Comparison of ENCODE assay signal across 14 cellular contexts in the genomic region with DNA sequence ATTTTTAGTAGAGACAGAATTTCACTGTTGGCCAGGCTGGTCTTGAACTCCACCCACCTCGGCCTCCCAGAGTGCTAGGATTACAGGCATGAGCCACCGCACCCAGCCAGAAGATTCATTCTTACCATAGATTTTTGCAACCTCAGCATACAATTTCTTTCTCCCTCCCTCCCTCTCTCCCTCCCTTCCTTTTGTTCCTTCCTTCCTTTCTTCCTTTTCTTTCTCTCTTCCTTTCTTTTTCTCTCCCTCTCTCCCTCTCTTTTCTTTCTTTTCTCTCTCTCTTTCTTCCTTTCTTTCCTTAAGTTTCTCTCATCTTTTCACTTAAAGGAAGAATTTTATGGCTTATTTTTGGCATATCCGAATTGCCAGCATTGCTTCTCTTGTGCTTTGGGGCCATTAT. TPM values are rescaled to one million over a fixed set of nuclear protein-coding genes. Genes with fewer than 3 reads are reported as not detected.
A peak's percentile ranks its signal among the peaks of the same experiment; 100 is the strongest.
DNase-seq lines count a peak whose midpoint lies in the region; ATAC-seq and TF ChIP-seq lines count a peak whose summit lies in the region.
"Had no signal": no experiment of that assay in that cellular context is flagged by ENCODE, and none has a peak within 500 bp of the region (broad histone marks: within the 10 kb centered on the region; RNA-seq: fewer than 3 reads in every experiment).

No MANE protein-coding gene starts in this region.

- H3K4me3 ChIP-seq in GM23338 = no peak overlapping the region
- H3K4me3 ChIP-seq in brain microvascular endothelial cell (ENCODE audit: low read depth, low read length) = no peak overlapping the region

- no peak overlapping the region for H2AFZ ChIP-seq in GM23338

- peak overlapping the region; percentile 91 for H3K27ac Mint-ChIP-seq in activated naive CD4-positive, alpha-beta T cell treated with anti-CD3 and anti-CD28 coated beads, Interleukin-2, amount 50 U/mL, for 24 hours
- no peak overlapping the region for H3K27ac Mint-ChIP-seq in GM23338
- H3K27ac Mint-ChIP-seq in T-helper 17 cell = peak overlapping the region; percentile 39
- peak overlapping the region in 9 of 10 donors; percentile 12 to 68 (median 52) for H3K27ac Mint-ChIP-seq in naive thymus-derived CD8-positive, alpha-beta T cell
- H3K27ac Mint-ChIP-seq: H9 had no signal

- ATAC-seq in GM23338 (no peak), T-helper 17 cell (no peak)
- no peak for ATAC-seq in naive thymus-derived CD8-positive, alpha-beta T cell

- no peaks in the 10 kb centered on the region for H3K27me3 Mint-ChIP-seq in activated naive CD4-positive, alpha-beta T cell treated with anti-CD3 and anti-CD28 coated beads, Interleukin-2, amount 50 U/mL, for 24 hours
- H3K27me3 Mint-ChIP-seq in GM23338 (ENCODE audit: insufficient read depth, low read depth, poor library complexity) (peaks cover 2% of the 10 kb centered on the region), T-helper 17 cell (no peaks in the 10 kb centered on the region)
- no peaks in the 10 kb centered on the region for H3K27me3 Mint-ChIP-seq in naive thymus-derived CD8-positive, alpha-beta T cell

- no peak for DNase-seq in activated naive CD4-positive, alpha-beta T cell treated with anti-CD3 and anti-CD28 coated beads, Interleukin-2, amount 50 U/mL, for 16 hours
- DNase-seq in GM23338 (ENCODE audit: low spot score) = no peak
- DNase-seq in T-helper 17 cell = no peak
- no peak for DNase-seq in naive thymus-derived CD8-positive, alpha-beta T cell
- DNase-seq in brain microvascular endothelial cell = no peak
- no peak for DNase-seq in D341Med (ENCODE audit: low spot score)
- DNase-seq: BE2C, DMS153, DMS79 treated with DMSO at 0.1 percent for 48 hours, EL, GOT3, H9 had no signal

- H3K9me3 Mint-ChIP-seq in activated naive CD4-positive, alpha-beta T cell treated with anti-CD3 and anti-CD28 coated beads, Interleukin-2, amount 50 U/mL, for 24 hours = no peaks in the 10 kb centered on the region
- no peaks in the 10 kb centered on the region; the same call in 2 of the 3 replicates for H3K9me3 Mint-ChIP-seq in GM23338
- no peaks in the 10 kb centered on the region for H3K9me3 Mint-ChIP-seq in naive thymus-derived CD8-positive, alpha-beta T cell
- H3K9me3 Mint-ChIP-seq: H9 had no signal

- no peak overlapping the region for H3K4me2 ChIP-seq in GM23338

- H3K27me3 ChIP-seq in GM23338 (ENCODE audit: insufficient read depth) (no peaks in the 10 kb centered on the region), brain microvascular endothelial cell (replicated peaks) (no peaks in the 10 kb centered on the region)
- H3K27me3 ChIP-seq: BE2C had no signal

- TF ChIP-seq CTCF in GM23338 (conservative IDR thresholded peaks at IDR 0.05; ENCODE audit: low read depth in 2 of 2) (no peak), brain microvascular endothelial cell (IDR thresholded peaks at IDR 0.05; ENCODE audit: low read depth, low read length, missing control alignments) (no peak)

- no peaks in the 10 kb centered on the region for H3K9me2 ChIP-seq in GM23338 (ENCODE audit: insufficient read depth)

- H3K36me3 ChIP-seq in GM23338 (ENCODE audit: insufficient read depth) (no peaks in the 10 kb centered on the region), brain microvascular endothelial cell (replicated peaks) (peaks cover 3% of the 10 kb centered on the region)
- H3K36me3 ChIP-seq: BE2C had no signal

- H3K27ac ChIP-seq in GM23338 (ENCODE audit: low read depth) (peak overlapping the region; percentile 63; the same call in 1 of the 2 replicates), brain microvascular endothelial cell (no peak overlapping the region)
- H3K27ac ChIP-seq: C4-2B had no signal

- POLR2A ChIA-PET in naive thymus-derived CD8-positive, alpha-beta T cell (lab: Charles Lee) = interaction anchor here (0.6 kb wide), 1 partner anchor 338 kb away, joined by 3 read pairs; no protein-coding TSS in a partner anchor

- no peaks in the 10 kb centered on the region for H3K9me3 ChIP-seq in T-helper 17 cell (ENCODE audit: control insufficient read depth, low read length, poor library complexity, severe bottlenecking)
- H3K9me3 ChIP-seq: BE2C had no signal

- H3F3A ChIP-seq in GM23338 (replicated peaks; ENCODE audit: low read depth) = no peaks in the 10 kb centered on the region

- peaks cover 20% of the 10 kb centered on the region for H3K4me1 Mint-ChIP-seq in activated naive CD4-positive, alpha-beta T cell treated with anti-CD3 and anti-CD28 coated beads, Interleukin-2, amount 50 U/mL, for 24 hours
- no peaks in the 10 kb centered on the region for H3K4me1 Mint-ChIP-seq in GM23338
- peaks cover 17% of the 10 kb centered on the region for H3K4me1 Mint-ChIP-seq in T-helper 17 cell
- H3K4me1 Mint-ChIP-seq in naive thymus-derived CD8-positive, alpha-beta T cell = peaks cover 13 to 23% (median 19%) of the 10 kb centered on the region in 4 donors
- H3K4me1 Mint-ChIP-seq: H9 had no signal

- H3K79me2 ChIP-seq in GM23338 (replicated peaks; ENCODE audit: insufficient read depth) = no peaks in the 10 kb centered on the region

- in situ Hi-C loops in brain microvascular endothelial cell (cut with HindIII; ENCODE audit: low pct_ligation_motif_present, low sequenced_read_pairs) = no loop called here

- H3K36me3 Mint-ChIP-seq in activated naive CD4-positive, alpha-beta T cell treated with anti-CD3 and anti-CD28 coated beads, Interleukin-2, amount 50 U/mL, for 24 hours = peaks cover 7% of the 10 kb centered on the region
- H3K36me3 Mint-ChIP-seq in GM23338 (ENCODE audit: low read depth) = no peaks in the 10 kb centered on the region; the same call in 2 of the 3 replicates
- H3K36me3 Mint-ChIP-seq in T-helper 17 cell (ENCODE audit: low read depth) = peaks cover 4% of the 10 kb centered on the region
- peaks cover 0 to 46% (median 4%) of the 10 kb centered on the region in 3 donors for H3K36me3 Mint-ChIP-seq in naive thymus-derived CD8-positive, alpha-beta T cell

- H3K4me3 Mint-ChIP-seq in activated naive CD4-positive, alpha-beta T cell treated with anti-CD3 and anti-CD28 coated beads, Interleukin-2, amount 50 U/mL, for 24 hours = no peak overlapping the region
- H3K4me3 Mint-ChIP-seq in GM23338 (no peak overlapping the region), T-helper 17 cell (no peak overlapping the region)
- H3K4me3 Mint-ChIP-seq in naive thymus-derived CD8-positive, alpha-beta T cell = peak overlapping the region in 1 of 10 donors; percentile 4
- H3K4me3 Mint-ChIP-seq: H9 had no signal

- H3K4me1 ChIP-seq in GM23338 (ENCODE audit: insufficient read depth) = no peaks in the 10 kb centered on the region
- H3K4me1 ChIP-seq: BE2C had no signal

- H4K20me1 ChIP-seq in GM23338 (replicated peaks; ENCODE audit: insufficient read depth) = no peaks in the 10 kb centered on the region

TF ChIP-seq in GM23338, 12 proteins besides CTCF, POLR2A, EP300 and RAD21 (continues in another document):
- TF ChIP-seq CREB1 (CRISPR knock-in tag; IDR thresholded peaks at IDR 0.05; ENCODE audit: low read depth) = no peak

RNA-seq across cellular contexts. Expression of gene PRKAR2A, which starts 58.0 kb away (rescaled TPM):
- 25.8 and 30.2 TPM in 2 replicates for total RNA-seq in GM23338 (2014; rRNA removed; shearing (Covaris generic))
- 13.5 and 14.5 TPM in 2 replicates for polyA plus RNA-seq in GM23338 (2016; fragmentation: Nextera tagmentation; extraction: Ambion mirVana)
- total RNA-seq in T-helper 17 cell = 10 to 100 TPM; 30.8 to 40.4 TPM
- total RNA-seq in naive thymus-derived CD8-positive, alpha-beta T cell = 10 to 100 TPM; 37.3 to 40.5 TPM
- polyA plus RNA-seq in naive thymus-derived CD8-positive, alpha-beta T cell = 10 to 100 TPM; 10.3 to 14.0 (median 11.0) TPM
